17 cellular contexts compared by ENCODE assay signal in the genomic region with DNA sequence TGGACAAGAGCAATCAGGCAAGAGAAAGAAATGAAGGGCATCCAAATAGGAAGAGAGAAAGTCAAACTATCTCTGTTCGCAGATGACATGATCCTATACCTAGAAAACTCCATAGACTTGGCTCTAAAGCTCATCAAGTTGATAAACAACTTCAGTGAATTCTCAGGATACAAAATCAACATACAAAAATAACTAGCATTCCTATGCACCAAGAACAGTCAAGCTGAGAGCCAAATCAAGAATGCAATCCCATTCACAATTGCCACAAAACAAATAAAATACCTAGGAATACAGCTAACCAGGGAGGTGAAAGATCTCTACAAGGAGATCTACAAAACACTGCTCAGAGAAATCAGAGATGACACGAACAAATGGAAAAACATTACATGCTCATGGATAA.
"Had no signal": no experiment of that assay in that cellular context is flagged by ENCODE, and none has a peak within 500 bp of the region (broad histone marks: within the 10 kb centered on the region; RNA-seq: fewer than 3 reads in every experiment).

No MANE protein-coding gene starts in this region.

- DNase-seq: effector memory CD8-positive, alpha-beta T cell; foreskin keratinocyte; immature natural killer cell; left colon; mucosa of descending colon; naive thymus-derived CD8-positive, alpha-beta T cell; posterior cingulate gyrus; sigmoid colon; small intestine; stimulated activated CD4-positive, alpha-beta T cell treated with anti-CD3 and anti-CD28 coated beads, Interleukin-12 subunit alpha, Interleukin-12 subunit beta, amount 100 ng/mL, for 4 hours; stimulated activated naive CD4-positive, alpha-beta T cell; stomach; substantia nigra; transverse colon had no signal

- H3K4me3 ChIP-seq: mucosa of descending colon, right atrium auricular region, sigmoid colon, stomach, thoracic aorta, transverse colon had no signal

- H3K4me3 Mint-ChIP-seq: dendritic cell treated with granulocyte-macrophage colony-stimulating factor and Interleukin-4, amounts not matched to agents 40 ng/mL and 50 ng/mL, for 4 days; effector memory CD8-positive, alpha-beta T cell; immature natural killer cell; naive thymus-derived CD8-positive, alpha-beta T cell had no signal

- H3K4me1 Mint-ChIP-seq: immature natural killer cell; naive thymus-derived CD8-positive, alpha-beta T cell had no signal

- H3K27ac Mint-ChIP-seq: dendritic cell treated with granulocyte-macrophage colony-stimulating factor and Interleukin-4, amounts not matched to agents 40 ng/mL and 50 ng/mL, for 4 days; effector memory CD8-positive, alpha-beta T cell; immature natural killer cell; naive thymus-derived CD8-positive, alpha-beta T cell had no signal

- ATAC-seq: effector memory CD8-positive, alpha-beta T cell; foreskin keratinocyte; left colon; mucosa of descending colon; naive thymus-derived CD8-positive, alpha-beta T cell had no signal
